ENCODE assay signal across 1 cellular context in genomic region chr9:96487949-96488348, GRCh38.
TF ChIP-seq lines count a peak whose summit lies in the region.

No MANE protein-coding gene starts in this region.

TF ChIP-seq in HepG2, 621 proteins besides CTCF, POLR2A, EP300 and RAD21 (continued from another document):
- TF ChIP-seq HNF4A (CRISPR knock-in tag; IDR thresholded peaks at IDR 0.05), result peak; percentile 37; the same call in 1 of the 2 replicates
- no peak for TF ChIP-seq ZBTB2 (CRISPR knock-in tag; IDR thresholded peaks at IDR 0.05; ENCODE audit: low read depth)
- no peak for TF ChIP-seq ELF3 (CRISPR knock-in tag; IDR thresholded peaks at IDR 0.05)
- 0 out of 2 replicates have a peak, but pooled peaks have one; percentile 26 for TF ChIP-seq ZBTB4 (CRISPR knock-in tag; IDR thresholded peaks at IDR 0.05; ENCODE audit: borderline replicate concordance)
- TF ChIP-seq, protein P1, sequence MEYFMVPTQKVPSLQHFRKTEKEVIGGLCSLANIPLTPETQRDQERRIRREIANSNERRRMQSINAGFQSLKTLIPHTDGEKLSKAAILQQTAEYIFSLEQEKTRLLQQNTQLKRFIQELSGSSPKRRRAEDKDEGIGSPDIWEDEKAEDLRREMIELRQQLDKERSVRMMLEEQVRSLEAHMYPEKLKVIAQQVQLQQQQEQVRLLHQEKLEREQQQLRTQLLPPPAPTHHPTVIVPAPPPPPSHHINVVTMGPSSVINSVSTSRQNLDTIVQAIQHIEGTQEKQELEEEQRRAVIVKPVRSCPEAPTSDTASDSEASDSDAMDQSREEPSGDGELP (IDR thresholded peaks at IDR 0.05; ENCODE audit: borderline replicate concordance, low read depth), result peak; percentile 30; the same call in 1 of the 2 replicates
- TF ChIP-seq BRD4 (CRISPR knock-in tag; IDR thresholded peaks at IDR 0.05), result no peak
- TF ChIP-seq, protein P2, sequence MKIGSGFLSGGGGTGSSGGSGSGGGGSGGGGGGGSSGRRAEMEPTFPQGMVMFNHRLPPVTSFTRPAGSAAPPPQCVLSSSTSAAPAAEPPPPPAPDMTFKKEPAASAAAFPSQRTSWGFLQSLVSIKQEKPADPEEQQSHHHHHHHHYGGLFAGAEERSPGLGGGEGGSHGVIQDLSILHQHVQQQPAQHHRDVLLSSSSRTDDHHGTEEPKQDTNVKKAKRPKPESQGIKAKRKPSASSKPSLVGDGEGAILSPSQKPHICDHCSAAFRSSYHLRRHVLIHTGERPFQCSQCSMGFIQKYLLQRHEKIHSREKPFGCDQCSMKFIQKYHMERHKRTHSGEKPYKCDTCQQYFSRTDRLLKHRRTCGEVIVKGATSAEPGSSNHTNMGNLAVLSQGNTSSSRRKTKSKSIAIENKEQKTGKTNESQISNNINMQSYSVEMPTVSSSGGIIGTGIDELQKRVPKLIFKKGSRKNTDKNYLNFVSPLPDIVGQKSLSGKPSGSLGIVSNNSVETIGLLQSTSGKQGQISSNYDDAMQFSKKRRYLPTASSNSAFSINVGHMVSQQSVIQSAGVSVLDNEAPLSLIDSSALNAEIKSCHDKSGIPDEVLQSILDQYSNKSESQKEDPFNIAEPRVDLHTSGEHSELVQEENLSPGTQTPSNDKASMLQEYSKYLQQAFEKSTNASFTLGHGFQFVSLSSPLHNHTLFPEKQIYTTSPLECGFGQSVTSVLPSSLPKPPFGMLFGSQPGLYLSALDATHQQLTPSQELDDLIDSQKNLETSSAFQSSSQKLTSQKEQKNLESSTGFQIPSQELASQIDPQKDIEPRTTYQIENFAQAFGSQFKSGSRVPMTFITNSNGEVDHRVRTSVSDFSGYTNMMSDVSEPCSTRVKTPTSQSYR (CRISPR knock-in tag; IDR thresholded peaks at IDR 0.05; ENCODE audit: borderline replicate concordance), result no peak
- TF ChIP-seq, protein P3, sequence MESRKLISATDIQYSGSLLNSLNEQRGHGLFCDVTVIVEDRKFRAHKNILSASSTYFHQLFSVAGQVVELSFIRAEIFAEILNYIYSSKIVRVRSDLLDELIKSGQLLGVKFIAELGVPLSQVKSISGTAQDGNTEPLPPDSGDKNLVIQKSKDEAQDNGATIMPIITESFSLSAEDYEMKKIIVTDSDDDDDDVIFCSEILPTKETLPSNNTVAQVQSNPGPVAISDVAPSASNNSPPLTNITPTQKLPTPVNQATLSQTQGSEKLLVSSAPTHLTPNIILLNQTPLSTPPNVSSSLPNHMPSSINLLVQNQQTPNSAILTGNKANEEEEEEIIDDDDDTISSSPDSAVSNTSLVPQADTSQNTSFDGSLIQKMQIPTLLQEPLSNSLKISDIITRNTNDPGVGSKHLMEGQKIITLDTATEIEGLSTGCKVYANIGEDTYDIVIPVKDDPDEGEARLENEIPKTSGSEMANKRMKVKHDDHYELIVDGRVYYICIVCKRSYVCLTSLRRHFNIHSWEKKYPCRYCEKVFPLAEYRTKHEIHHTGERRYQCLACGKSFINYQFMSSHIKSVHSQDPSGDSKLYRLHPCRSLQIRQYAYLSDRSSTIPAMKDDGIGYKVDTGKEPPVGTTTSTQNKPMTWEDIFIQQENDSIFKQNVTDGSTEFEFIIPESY (CRISPR knock-in tag; IDR thresholded peaks at IDR 0.05), result peak; percentile 74
